In the genomic region with DNA sequence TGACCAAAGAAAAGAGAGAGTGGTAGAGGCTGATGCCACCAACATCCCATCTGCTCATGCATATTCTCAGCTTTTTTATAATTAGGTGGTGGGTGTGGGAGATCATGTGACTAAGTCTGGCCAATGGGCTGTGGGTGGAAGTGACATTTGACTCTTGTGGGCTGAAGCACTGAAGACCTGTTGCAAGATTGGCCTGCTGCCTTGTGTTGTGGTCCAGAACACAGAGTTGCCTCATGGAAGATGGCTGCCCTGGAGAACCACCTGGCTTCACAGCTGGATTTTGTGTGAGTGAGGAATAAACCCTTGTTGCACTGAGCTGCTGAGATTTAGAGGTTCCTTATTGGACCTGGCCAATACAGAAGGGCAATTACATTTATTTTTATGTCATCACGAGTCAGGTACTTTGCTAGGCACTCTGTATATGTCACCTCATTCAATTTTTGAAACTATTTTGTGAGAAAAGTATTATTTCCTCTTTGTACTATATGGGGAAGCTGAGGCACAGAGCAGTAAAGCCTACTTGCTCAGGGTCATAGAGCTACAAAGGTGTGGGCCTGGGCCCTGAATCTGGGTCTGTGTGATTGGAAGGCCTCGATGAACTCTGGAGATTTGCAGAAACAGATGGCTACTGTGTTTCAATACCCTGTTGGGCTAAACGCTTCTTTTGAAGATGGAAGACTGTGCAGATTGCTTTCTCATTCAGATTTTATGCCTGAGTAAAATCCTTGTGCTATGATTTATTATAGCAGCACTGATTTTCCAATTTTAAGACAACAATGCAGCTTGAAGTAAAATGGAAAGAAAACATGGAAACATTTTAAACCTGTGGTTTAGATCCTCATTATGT, we compare ENCODE assay signal across 13 cellular contexts.
DNase-seq lines count a peak whose midpoint lies in the region; TF ChIP-seq lines count a peak whose summit lies in the region.
"Had no signal": no experiment of that assay in that cellular context is flagged by ENCODE, and none has a peak within 500 bp of the region (broad histone marks: within the 10 kb centered on the region; RNA-seq: fewer than 3 reads in every experiment).

No MANE protein-coding gene starts in this region.

- H4K20me1 ChIP-seq in GM23248 (ENCODE audit: insufficient read depth): no peaks in the 10 kb centered on the region

- no peaks in the 10 kb centered on the region for H3K9me3 ChIP-seq in GM23248 (ENCODE audit: low read depth)
- H3K9me3 ChIP-seq: heart left ventricle, left ventricle myocardium inferior had no signal

- no peak overlapping the region for H2BK120ac ChIP-seq in mesendoderm (ENCODE audit: low read depth, low read length)

- H3K27ac ChIP-seq in GM23248 (no peak overlapping the region), mesendoderm (ENCODE audit: low read depth, low read length) (no peak overlapping the region)
- H3K27ac ChIP-seq: heart left ventricle, left ventricle myocardium inferior, skin epidermis had no signal

- 52 to 55% methylated on average over 3 of the region's 3 CpGs for WGBS in GM23248 (ENCODE audit: low coverage in 1 of 2, low lambda C conversion rate in 2 of 2, missing lambda C conversion rate in 2 of 2), 2 experiments
- WGBS in mesendoderm (ENCODE audit: extremely low coverage, insufficient coverage, low lambda C conversion rate): no CpG with 5 or more reads among the region's 3 CpGs

- H3K79me2 ChIP-seq in GM23248 (ENCODE audit: insufficient read depth): no peaks in the 10 kb centered on the region
- no peaks in the 10 kb centered on the region for H3K79me2 ChIP-seq in mesendoderm (ENCODE audit: control insufficient read depth, insufficient read depth, low read length)

- peaks cover 41% of the 10 kb centered on the region for H3F3A ChIP-seq in GM23248 (ENCODE audit: insufficient read depth)

- no peak overlapping the region for H2AK5ac ChIP-seq in mesendoderm (ENCODE audit: low read length)

- H3K36me3 ChIP-seq in GM23248 (ENCODE audit: low read depth): no peaks in the 10 kb centered on the region
- no peaks in the 10 kb centered on the region for H3K36me3 ChIP-seq in mesendoderm (ENCODE audit: control insufficient read depth, insufficient read depth, low read length)
- H3K36me3 ChIP-seq: heart left ventricle, left ventricle myocardium inferior had no signal

- H3K9ac ChIP-seq in GM23248 (no peak overlapping the region), mesendoderm (ENCODE audit: low read length) (no peak overlapping the region)

- H3K9me2 ChIP-seq in GM23248 (ENCODE audit: insufficient read depth): no peaks in the 10 kb centered on the region

- H4K8ac ChIP-seq in mesendoderm (ENCODE audit: low read depth, low read length): no peak overlapping the region

- TF ChIP-seq CTCF in astrocyte of the cerebellum (IDR thresholded peaks at IDR 0.05; ENCODE audit: low read depth, low read length, missing control alignments): no peak

- H3K4me1 ChIP-seq in GM23248 (ENCODE audit: insufficient read depth): peaks cover 46% of the 10 kb centered on the region
- H3K4me1 ChIP-seq in mesendoderm (ENCODE audit: control insufficient read depth, low read depth, low read length): no peaks in the 10 kb centered on the region
- H3K4me1 ChIP-seq: heart left ventricle, left ventricle myocardium inferior had no signal

- H3K27me3 ChIP-seq in GM23248 (replicated peaks; ENCODE audit: insufficient read depth) (no peaks in the 10 kb centered on the region), mesendoderm (ENCODE audit: insufficient read depth, low read length, poor library complexity) (no peaks in the 10 kb centered on the region)

- H3K4me2 ChIP-seq in GM23248 (ENCODE audit: unreplicated experiment) (no peak overlapping the region), mesendoderm (ENCODE audit: low read length) (no peak overlapping the region)

- in situ Hi-C loops in GM23248 (cut with MboI): no loop called here
- in situ Hi-C loops in astrocyte of the cerebellum (cut with HindIII; ENCODE audit: low sequenced_read_pairs): no loop called here

- H4K5ac ChIP-seq in mesendoderm (ENCODE audit: low read length): no peak overlapping the region

- H3K4me3 ChIP-seq in GM23248 (no peak overlapping the region), astrocyte of the cerebellum (ENCODE audit: low read depth, low read length) (no peak overlapping the region), mesendoderm (ENCODE audit: low read length) (no peak overlapping the region)
- H3K4me3 ChIP-seq: heart left ventricle, left ventricle myocardium inferior, skin epidermis had no signal

- no peak overlapping the region for H3K23ac ChIP-seq in mesendoderm (ENCODE audit: low read length)

- H3K79me1 ChIP-seq in mesendoderm (ENCODE audit: low read length): no peaks in the 10 kb centered on the region

- H3K56ac ChIP-seq in mesendoderm (ENCODE audit: low read length): no peak overlapping the region

- H2BK15ac ChIP-seq in mesendoderm (replicated peaks; ENCODE audit: low read depth): no peak overlapping the region

- no peak overlapping the region for H3K4ac ChIP-seq in mesendoderm (ENCODE audit: low read depth, low read length)

- no peak overlapping the region for H2AFZ ChIP-seq in GM23248

- peak; percentile 58 for DNase-seq in GM23248
- DNase-seq in MV-4-11 (lab: John Stamatoyannopoulos, UW): peak; percentile 74
- DNase-seq in astrocyte of the cerebellum (ENCODE audit: low read depth): peak; percentile 28
- peak; percentile 34 for DNase-seq in mesendoderm
- no peak for DNase-seq in amygdala (lab: John Stamatoyannopoulos, UW)
- no peak for DNase-seq in mesenteric fat pad (ENCODE audit: low spot score)
- no peak for DNase-seq in medulla oblongata (ENCODE audit: extremely low spot score)
- DNase-seq: anterior cingulate cortex, Calu3, heart left ventricle, left ventricle myocardium inferior, NCI-H1694 had no signal

- no peak overlapping the region for H3K18ac ChIP-seq in mesendoderm (ENCODE audit: low read length)

- H2BK5ac ChIP-seq in mesendoderm (ENCODE audit: low read length): no peak overlapping the region

Comparison
In these comparisons a context has a peak if more than half of its experiments do, and no peak if none do; other contexts are left out.
1. DNase-seq: peak in GM23248 (single experiment), MV-4-11 (single experiment), astrocyte of the cerebellum (single experiment) and mesendoderm (single experiment); none in amygdala (0 of 56), mesenteric fat pad (single experiment) and medulla oblongata (single experiment).